8 cellular contexts compared by ENCODE assay signal in genomic region chr7:151875862-151876111, GRCh38. TPM values are rescaled to one million over a fixed set of nuclear protein-coding genes. Genes with fewer than 3 reads are reported as not detected.
DNase-seq lines count a peak whose midpoint lies in the region; ATAC-seq and TF ChIP-seq lines count a peak whose summit lies in the region.

No MANE protein-coding gene starts in this region.

- WGBS in tibial nerve, 2 donors = 0% methylated on average over 9 of the region's 15 CpGs; no CpG with 5 or more reads in 1 of the 2 donors

- ATAC-seq in left lung (peak; percentile 86), GM19452 (IDR thresholded peaks at IDR 0.05; ENCODE audit: unreplicated experiment) (no peak), HG03432 (IDR thresholded peaks at IDR 0.05; ENCODE audit: unreplicated experiment) (no peak)

- DNase-seq in stimulated activated CD8-positive, alpha-beta memory T cell treated with anti-CD3 and anti-CD28 coated beads, Interleukin-12 subunit alpha, Interleukin-12 subunit beta, amount 100 ng/mL, for 1 hour (ENCODE audit: low read depth) = peak; percentile 41
- no peak for DNase-seq in stimulated activated CD8-positive, alpha-beta memory T cell treated with anti-CD3 and anti-CD28 coated beads, Interleukin-4, amount 100 ng/mL, for 48 hours
- no peak for DNase-seq in brain microvascular endothelial cell
- no peak for DNase-seq in left lung
- no peak for DNase-seq in tibial nerve (ENCODE audit: low spot score in 2 of 2)
- DNase-seq in NOMO-1 treated with DMSO at 0.1 percent for 48 hours (lab: John Stamatoyannopoulos, UW; ENCODE audit: unreplicated experiment) = no peak

- no peaks in the 10 kb centered on the region for H3K36me3 ChIP-seq in brain microvascular endothelial cell (replicated peaks)
- no peaks in the 10 kb centered on the region for H3K36me3 ChIP-seq in left lung
- no peaks in the 10 kb centered on the region for H3K36me3 ChIP-seq in tibial nerve

- peak in 1 of 2 donors; percentile 10 for TF ChIP-seq EP300 in tibial nerve (IDR thresholded peaks at IDR 0.05)

- H3K4me3 ChIP-seq in brain microvascular endothelial cell (ENCODE audit: low read depth, low read length) (peak overlapping the region; percentile 60), left lung (peak overlapping the region; percentile 79 to 80), tibial nerve (peak overlapping the region; percentile 74 to 94 (median 82))

- no peak overlapping the region for H3K27ac ChIP-seq in brain microvascular endothelial cell
- peak overlapping the region; percentile 83 to 91 for H3K27ac ChIP-seq in left lung
- H3K27ac ChIP-seq in tibial nerve = peak overlapping the region; percentile 88 to 98 (median 96)

- H3K9me3 ChIP-seq in left lung (no peaks in the 10 kb centered on the region), tibial nerve (no peaks in the 10 kb centered on the region)

- intact Hi-C loops in left lung (cut with DNase I) = no loop called here

- H3K4me1 ChIP-seq in left lung (peaks cover 4 to 22% of the 10 kb centered on the region in 2 donors), tibial nerve (peaks cover 0 to 37% (median 13%) of the 10 kb centered on the region in 4 donors)

- H3K27me3 ChIP-seq in brain microvascular endothelial cell (replicated peaks) (peaks cover 16% of the 10 kb centered on the region), left lung (peaks cover 0 to 35% of the 10 kb centered on the region in 2 donors), tibial nerve (no peaks in the 10 kb centered on the region)

- peak in 1 of 2 donors; percentile 18 for TF ChIP-seq POLR2A in tibial nerve (IDR thresholded peaks at IDR 0.05)

- TF ChIP-seq CTCF in brain microvascular endothelial cell (IDR thresholded peaks at IDR 0.05; ENCODE audit: low read depth, low read length, missing control alignments) (no peak), left lung (IDR thresholded peaks at IDR 0.05) (no peak), tibial nerve (IDR thresholded peaks at IDR 0.05) (no peak)

- in situ Hi-C loops in brain microvascular endothelial cell (cut with HindIII; ENCODE audit: low pct_ligation_motif_present, low sequenced_read_pairs) = no loop called here

RNA-seq across cellular contexts. Expression of gene PRKAG2, which starts 1.1 kb away (rescaled TPM):
- total RNA-seq in left lung = 10 to 100 TPM; 23.3 to 34.6 TPM
- total RNA-seq in tibial nerve = 10 to 100 TPM; 24.5 to 82.6 (median 38.3) TPM
